Comparison of ENCODE assay signal across 1 cellular context in the genomic region with DNA sequence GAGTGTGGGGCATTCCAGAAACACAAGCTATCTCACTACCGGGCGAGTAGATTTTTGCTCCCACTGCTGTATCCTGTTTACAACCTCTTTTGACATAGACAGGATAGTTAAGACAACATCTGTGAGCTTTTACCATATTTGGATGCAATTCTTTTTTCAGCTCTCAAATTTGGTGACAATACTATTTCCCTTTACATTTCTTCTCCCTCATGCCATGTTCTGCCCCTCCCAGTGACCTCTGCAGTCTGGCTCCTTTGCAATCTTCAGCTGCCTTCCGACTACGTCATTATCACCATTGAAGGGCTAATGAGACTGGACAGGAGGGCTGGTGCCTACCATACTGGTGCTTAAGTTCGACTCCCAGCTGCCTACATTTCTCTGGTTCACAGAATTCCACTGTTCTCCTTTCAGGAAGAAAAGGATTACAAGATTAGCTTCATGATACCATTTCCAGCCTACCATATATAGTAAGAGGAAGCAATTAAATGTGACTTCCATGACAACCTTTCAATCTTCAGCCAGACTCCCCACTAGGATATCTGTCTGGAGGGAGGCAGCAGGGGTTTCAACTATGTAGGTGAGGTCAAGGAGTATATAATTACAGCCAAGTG.
A peak's percentile ranks its signal among the peaks of the same experiment; 100 is the strongest.
TF ChIP-seq lines count a peak whose summit lies in the region.

No MANE protein-coding gene starts in this region.

TF ChIP-seq in HEK293T, 16 proteins besides CTCF, POLR2A, EP300 and RAD21 (continued from another document):
- TF ChIP-seq, protein P1, sequence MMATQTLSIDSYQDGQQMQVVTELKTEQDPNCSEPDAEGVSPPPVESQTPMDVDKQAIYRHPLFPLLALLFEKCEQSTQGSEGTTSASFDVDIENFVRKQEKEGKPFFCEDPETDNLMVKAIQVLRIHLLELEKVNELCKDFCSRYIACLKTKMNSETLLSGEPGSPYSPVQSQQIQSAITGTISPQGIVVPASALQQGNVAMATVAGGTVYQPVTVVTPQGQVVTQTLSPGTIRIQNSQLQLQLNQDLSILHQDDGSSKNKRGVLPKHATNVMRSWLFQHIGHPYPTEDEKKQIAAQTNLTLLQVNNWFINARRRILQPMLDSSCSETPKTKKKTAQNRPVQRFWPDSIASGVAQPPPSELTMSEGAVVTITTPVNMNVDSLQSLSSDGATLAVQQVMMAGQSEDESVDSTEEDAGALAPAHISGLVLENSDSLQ (IDR thresholded peaks at IDR 0.05) = peak; percentile 48
